In genomic region chr10:21097926-21098355, GRCh38 we compare ENCODE assay signal across 14 cellular contexts.
A peak's percentile ranks its signal among the peaks of the same experiment; 100 is the strongest.
DNase-seq lines count a peak whose midpoint lies in the region; ATAC-seq and TF ChIP-seq lines count a peak whose summit lies in the region.
"Had no signal": no experiment of that assay in that cellular context is flagged by ENCODE, and none has a peak within 500 bp of the region (broad histone marks: within the 10 kb centered on the region; RNA-seq: fewer than 3 reads in every experiment).

No MANE protein-coding gene starts in this region.

- DNase-seq in GM23248 = no peak
- no peak for DNase-seq in RWPE2 (ENCODE audit: low spot score)
- no peak for DNase-seq in mammary epithelial cell
- DNase-seq in neural crest cell (ENCODE audit: low read depth, low spot score) = no peak
- no peak for DNase-seq in CD4-positive, alpha-beta memory T cell
- DNase-seq in stimulated activated effector memory CD8-positive, alpha-beta T cell treated with anti-CD3 and anti-CD28 coated beads, Interleukin-12 subunit alpha, Interleukin-12 subunit beta, amount 100 ng/mL, for 72 hours (ENCODE audit: low spot score in 2 of 2) = no peak
- DNase-seq: CD8-positive, alpha-beta memory T cell; EL; H9; NCI-H1436; NCI-H2081; NCI-H69; SHP77 treated with DMSO at 0.1 percent for 48 hours had no signal

- no peaks in the 10 kb centered on the region for H3K27me3 Mint-ChIP-seq in neural crest cell (ENCODE audit: low read depth)
- H3K27me3 Mint-ChIP-seq in CD4-positive, alpha-beta memory T cell = no peaks in the 10 kb centered on the region

- H3K4me3 ChIP-seq in GM23248 (no peak overlapping the region), RWPE2 (ENCODE audit: severe bottlenecking) (no peak overlapping the region), mammary epithelial cell (replicated peaks in 1 of 3; ENCODE audit: insufficient read depth in 1 of 3, low read depth in 2 of 3, low read length in 3 of 3) (no peak overlapping the region)
- H3K4me3 ChIP-seq in CD4-positive, alpha-beta memory T cell (ENCODE audit: low read length in 2 of 2) = no peak overlapping the region

- TSS peak; percentile 100 for BruUV-seq in mammary epithelial cell (replicated peaks; lab: Mats Ljungman, UMichigan)

- peaks cover 45% of the 10 kb centered on the region for H3K4me1 Mint-ChIP-seq in neural crest cell
- no peaks in the 10 kb centered on the region for H3K4me1 Mint-ChIP-seq in CD4-positive, alpha-beta memory T cell
- no peaks in the 10 kb centered on the region for H3K4me1 Mint-ChIP-seq in stimulated activated effector memory CD8-positive, alpha-beta T cell treated with anti-CD3 and anti-CD28 coated beads, Interleukin-12 subunit alpha, Interleukin-12 subunit beta, amount 100 ng/mL, for 72 hours

- no peak overlapping the region for H3K4me3 Mint-ChIP-seq in neural crest cell
- H3K4me3 Mint-ChIP-seq in CD4-positive, alpha-beta memory T cell = no peak overlapping the region
- H3K4me3 Mint-ChIP-seq in stimulated activated effector memory CD8-positive, alpha-beta T cell treated with anti-CD3 and anti-CD28 coated beads, Interleukin-12 subunit alpha, Interleukin-12 subunit beta, amount 100 ng/mL, for 72 hours = no peak overlapping the region
- H3K4me3 Mint-ChIP-seq: CD8-positive, alpha-beta memory T cell; H9 had no signal

- H3F3A ChIP-seq in GM23248 (ENCODE audit: insufficient read depth) = no peaks in the 10 kb centered on the region

- H3K9ac ChIP-seq in GM23248 = no peak overlapping the region
- H3K9ac ChIP-seq in mammary epithelial cell (ENCODE audit: insufficient read depth, low read length) = no peak overlapping the region

- intact Hi-C loops in mammary epithelial cell (cut with micrococcal nuclease) = loop anchor here (2.0 kb wide), 1 partner anchor 71 kb away; no protein-coding TSS in a partner anchor
- intact Hi-C loops in CD4-positive, alpha-beta memory T cell (cut with micrococcal nuclease) = no loop called here

- H3K4me2 ChIP-seq in GM23248 (ENCODE audit: unreplicated experiment) (no peak overlapping the region), mammary epithelial cell (ENCODE audit: insufficient read depth, low read depth, low read length) (no peak overlapping the region)

- H3K9me2 ChIP-seq in GM23248 (ENCODE audit: insufficient read depth) = no peaks in the 10 kb centered on the region

- TF ChIP-seq CTCF in RWPE2 (IDR thresholded peaks at IDR 0.05; ENCODE audit: poor library complexity, severe bottlenecking) (no peak), mammary epithelial cell (conservative IDR thresholded peaks at IDR 0.05 in 1 of 2, IDR thresholded peaks at IDR 0.05 in 1 of 2; ENCODE audit: extremely low read depth in 1 of 2, insufficient read depth in 1 of 2, low read depth in 1 of 2, low read length in 2 of 2) (no peak), neural crest cell (conservative IDR thresholded peaks at IDR 0.05) (no peak)

- CTCF ChIA-PET in mammary epithelial cell (lab: Charles Lee; ENCODE audit: low non-redundant PET) = no interaction called here
- CTCF ChIA-PET in CD4-positive, alpha-beta memory T cell (lab: Charles Lee; ENCODE audit: partially characterized antibody) = no interaction called here

- H3K9me3 Mint-ChIP-seq in neural crest cell = no peaks in the 10 kb centered on the region
- peaks cover 0 to 4% (median 0%) of the 10 kb centered on the region in 8 donors for H3K9me3 Mint-ChIP-seq in CD4-positive, alpha-beta memory T cell
- no peaks in the 10 kb centered on the region for H3K9me3 Mint-ChIP-seq in stimulated activated effector memory CD8-positive, alpha-beta T cell treated with anti-CD3 and anti-CD28 coated beads, Interleukin-12 subunit alpha, Interleukin-12 subunit beta, amount 100 ng/mL, for 72 hours
- H3K9me3 Mint-ChIP-seq: H9 had no signal

- POLR2A ChIA-PET in CD4-positive, alpha-beta memory T cell (lab: Charles Lee; ENCODE audit: partially characterized antibody) = no interaction called here

- H3K79me2 ChIP-seq in GM23248 (ENCODE audit: insufficient read depth) = no peaks in the 10 kb centered on the region
- no peaks in the 10 kb centered on the region for H3K79me2 ChIP-seq in mammary epithelial cell (ENCODE audit: insufficient read depth, low read length)

- ATAC-seq in RWPE2 (ENCODE audit: low read depth) (no peak), GM21515 (IDR thresholded peaks at IDR 0.05; ENCODE audit: unreplicated experiment) (no peak)
- ATAC-seq in stimulated activated effector memory CD8-positive, alpha-beta T cell treated with anti-CD3 and anti-CD28 coated beads, Interleukin-12 subunit alpha, Interleukin-12 subunit beta, amount 100 ng/mL, for 72 hours = no peak

- no peak overlapping the region for H2AFZ ChIP-seq in GM23248
- no peak overlapping the region for H2AFZ ChIP-seq in mammary epithelial cell (ENCODE audit: low read depth, low read length)

- peak overlapping the region; percentile 7 for H3K27ac Mint-ChIP-seq in neural crest cell (ENCODE audit: unreplicated experiment)
- no peak overlapping the region for H3K27ac Mint-ChIP-seq in CD4-positive, alpha-beta memory T cell
- H3K27ac Mint-ChIP-seq in stimulated activated effector memory CD8-positive, alpha-beta T cell treated with anti-CD3 and anti-CD28 coated beads, Interleukin-12 subunit alpha, Interleukin-12 subunit beta, amount 100 ng/mL, for 72 hours = no peak overlapping the region
- H3K27ac Mint-ChIP-seq: CD8-positive, alpha-beta memory T cell; H9 had no signal

- H3K27ac ChIP-seq in GM23248 = peak overlapping the region; percentile 38
- peak overlapping the region; percentile 15 for H3K27ac ChIP-seq in RWPE2 (ENCODE audit: poor library complexity, severe bottlenecking)
- no peak overlapping the region for H3K27ac ChIP-seq in mammary epithelial cell (ENCODE audit: insufficient read depth, low read depth, low read length)
- no peak overlapping the region for H3K27ac ChIP-seq in CD4-positive, alpha-beta memory T cell (ENCODE audit: low read depth, low read length)

- H3K36me3 ChIP-seq in GM23248 (ENCODE audit: low read depth) (no peaks in the 10 kb centered on the region), RWPE2 (ENCODE audit: low read depth) (no peaks in the 10 kb centered on the region), mammary epithelial cell (ENCODE audit: insufficient read depth, low read length) (no peaks in the 10 kb centered on the region)
- H3K36me3 ChIP-seq in CD4-positive, alpha-beta memory T cell (ENCODE audit: insufficient read depth, low read length) = no peaks in the 10 kb centered on the region

- in situ Hi-C loops in GM23248 (cut with MboI) (loop anchor here (25.0 kb wide), 1 partner anchor 389 kb away; no protein-coding TSS in a partner anchor), mammary epithelial cell (cut with MboI; ENCODE audit: low sequenced_read_pairs in 2 of 2) (loop anchor here in 1 of 2 donors (25.0 kb wide), 1 partner anchor 389 kb away; no protein-coding TSS in a partner anchor)

- H3K27me3 ChIP-seq in GM23248 (replicated peaks; ENCODE audit: insufficient read depth) = no peaks in the 10 kb centered on the region
- no peaks in the 10 kb centered on the region for H3K27me3 ChIP-seq in RWPE2 (ENCODE audit: insufficient read depth, poor library complexity, severe bottlenecking)
- H3K27me3 ChIP-seq in mammary epithelial cell (ENCODE audit: insufficient read depth, low read length) = no peaks in the 10 kb centered on the region
- H3K27me3 ChIP-seq in CD4-positive, alpha-beta memory T cell (ENCODE audit: insufficient read depth, low read length) = no peaks in the 10 kb centered on the region

- H3K9me3 ChIP-seq in GM23248 (ENCODE audit: low read depth) = no peaks in the 10 kb centered on the region
- H3K9me3 ChIP-seq in RWPE2 (ENCODE audit: severe bottlenecking) = no peaks in the 10 kb centered on the region
- no peaks in the 10 kb centered on the region for H3K9me3 ChIP-seq in mammary epithelial cell (replicated peaks; ENCODE audit: insufficient read depth, low read length)
- no peaks in the 10 kb centered on the region for H3K9me3 ChIP-seq in CD4-positive, alpha-beta memory T cell (ENCODE audit: control insufficient read depth in 1 of 2, low read length in 2 of 2)

- H3K4me1 ChIP-seq in GM23248 (ENCODE audit: insufficient read depth) (peaks cover 11% of the 10 kb centered on the region), RWPE2 (ENCODE audit: insufficient read depth, poor library complexity, severe bottlenecking) (peaks cover 24% of the 10 kb centered on the region), mammary epithelial cell (ENCODE audit: insufficient read depth, low read length) (peaks cover 3% of the 10 kb centered on the region)
- no peaks in the 10 kb centered on the region for H3K4me1 ChIP-seq in CD4-positive, alpha-beta memory T cell (ENCODE audit: insufficient read depth, low read length)

- H4K20me1 ChIP-seq in GM23248 (ENCODE audit: insufficient read depth) (no peaks in the 10 kb centered on the region), mammary epithelial cell (ENCODE audit: insufficient read depth, low read length) (no peaks in the 10 kb centered on the region)

- no peaks in the 10 kb centered on the region for H3K36me3 Mint-ChIP-seq in neural crest cell (ENCODE audit: low read depth)
- H3K36me3 Mint-ChIP-seq in CD4-positive, alpha-beta memory T cell = no peaks in the 10 kb centered on the region
- H3K36me3 Mint-ChIP-seq in stimulated activated effector memory CD8-positive, alpha-beta T cell treated with anti-CD3 and anti-CD28 coated beads, Interleukin-12 subunit alpha, Interleukin-12 subunit beta, amount 100 ng/mL, for 72 hours = no peaks in the 10 kb centered on the region
- H3K36me3 Mint-ChIP-seq: CD8-positive, alpha-beta memory T cell had no signal

- dilution Hi-C loops in mammary epithelial cell (cut with HindIII; ENCODE audit: low sequenced_read_pairs) = no loop called here

- 93 to 95% methylated on average over 5 of the region's 5 CpGs for WGBS in GM23248 (ENCODE audit: low coverage in 1 of 2, low lambda C conversion rate in 2 of 2, missing lambda C conversion rate in 2 of 2), 2 experiments
- WGBS in mammary epithelial cell (ENCODE audit: low coverage, missing lambda C conversion rate) = 82% methylated on average over 5 of the region's 5 CpGs

Comparison
In these comparisons a context has a peak if more than half of its experiments do, and no peak if none do; other contexts are left out.
1. H3K27ac ChIP-seq: peak in GM23248 (single experiment) and RWPE2 (single experiment); none in mammary epithelial cell (single experiment) and CD4-positive, alpha-beta memory T cell (single experiment).